ENCODE assay signal across 14 cellular contexts in the genomic region with DNA sequence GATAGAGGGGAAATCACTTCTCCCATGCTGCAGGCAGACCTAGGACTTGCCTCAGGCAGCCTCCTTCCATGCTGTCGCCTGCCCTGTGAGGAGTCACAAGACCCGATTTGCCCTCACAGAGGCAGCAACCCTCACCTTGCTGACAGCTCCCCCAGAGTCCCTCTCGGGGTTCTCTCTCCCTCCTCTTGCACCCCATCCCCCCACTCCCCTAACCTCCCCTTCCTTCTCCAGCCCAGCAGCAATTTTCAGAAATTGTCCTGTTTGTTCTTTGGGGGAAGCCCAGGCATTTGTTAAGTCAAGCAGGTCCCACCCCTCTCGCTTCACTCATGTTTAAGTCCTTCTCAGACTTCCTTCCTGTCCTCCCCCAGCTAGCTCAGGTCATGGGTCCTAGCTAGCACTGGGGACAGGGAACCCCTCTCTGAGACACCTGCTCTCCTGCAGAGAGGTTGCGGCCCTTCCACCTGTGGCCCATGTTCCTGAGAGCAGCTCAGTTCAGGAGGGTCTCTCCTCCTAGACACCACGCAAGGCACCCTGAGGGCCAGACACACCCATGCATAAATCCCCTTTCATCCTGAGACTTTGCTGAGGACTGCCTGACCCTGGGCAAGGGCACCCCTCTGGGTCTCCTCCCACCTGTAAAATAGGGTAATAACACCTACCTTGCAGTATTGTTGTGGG. TPM values are rescaled to one million over a fixed set of nuclear protein-coding genes. Genes with fewer than 3 reads are reported as not detected.
A peak's percentile ranks its signal among the peaks of the same experiment; 100 is the strongest.
DNase-seq lines count a peak whose midpoint lies in the region; ATAC-seq and TF ChIP-seq lines count a peak whose summit lies in the region.
"Had no signal": no experiment of that assay in that cellular context is flagged by ENCODE, and none has a peak within 500 bp of the region (broad histone marks: within the 10 kb centered on the region; RNA-seq: fewer than 3 reads in every experiment).

No MANE protein-coding gene starts in this region.

- H3K9me3 Mint-ChIP-seq in CD4-positive, alpha-beta T cell: no peaks in the 10 kb centered on the region
- H3K9me3 Mint-ChIP-seq in activated naive CD8-positive, alpha-beta T cell treated with anti-CD3 and anti-CD28 coated beads for 36 hours: no peaks in the 10 kb centered on the region

- H3K79me2 ChIP-seq in PC-9 (ENCODE audit: low read depth): no peaks in the 10 kb centered on the region

- no peak overlapping the region for H3K14ac ChIP-seq in neuronal stem cell (ENCODE audit: low read length)

- H2BK120ac ChIP-seq in neuronal stem cell (ENCODE audit: low read depth, low read length): no peak overlapping the region

- no peak overlapping the region for H2BK5ac ChIP-seq in neuronal stem cell (ENCODE audit: low read length)

- no peak overlapping the region for H4K8ac ChIP-seq in neuronal stem cell (ENCODE audit: low read depth, low read length)

- no peaks in the 10 kb centered on the region for H3K27me3 Mint-ChIP-seq in CD4-positive, alpha-beta T cell
- H3K27me3 Mint-ChIP-seq in activated naive CD8-positive, alpha-beta T cell treated with anti-CD3 and anti-CD28 coated beads for 36 hours: no peaks in the 10 kb centered on the region

- BruUV-seq in PC-9 (replicated peaks; lab: Mats Ljungman, UMichigan): no TSS peak

- no peak overlapping the region for H3K23ac ChIP-seq in neuronal stem cell (ENCODE audit: low read depth, low read length, poor library complexity)

- H4K20me1 ChIP-seq in PC-9 (ENCODE audit: insufficient read depth): no peaks in the 10 kb centered on the region

- no peak overlapping the region for H3K4ac ChIP-seq in neuronal stem cell (ENCODE audit: low read length)

- no peaks in the 10 kb centered on the region for H3K9me3 ChIP-seq in CD4-positive, alpha-beta T cell (ENCODE audit: control insufficient read depth, low read length)
- no peaks in the 10 kb centered on the region for H3K9me3 ChIP-seq in neuronal stem cell (replicated peaks in 1 of 2; ENCODE audit: control insufficient read depth in 2 of 2, insufficient read depth in 1 of 2, low read depth in 1 of 2, low read length in 2 of 2)
- H3K9me3 ChIP-seq in PC-9 (ENCODE audit: insufficient read depth, low read depth): no peaks in the 10 kb centered on the region
- H3K9me3 ChIP-seq: SJCRH30 had no signal

- ATAC-seq in CD4-positive, alpha-beta T cell (ENCODE audit: poor library complexity): no peak
- ATAC-seq in GM18517 (IDR thresholded peaks at IDR 0.05; ENCODE audit: unreplicated experiment) (no peak), GM21447 (IDR thresholded peaks at IDR 0.05; ENCODE audit: unreplicated experiment) (no peak)
- ATAC-seq: activated CD4-positive, CD25-positive, alpha-beta regulatory T cell treated with anti-CD3 and anti-CD28 coated beads, Interleukin-2, amount 50 U/mL, for 24 hours had no signal

- no peak for DNase-seq in CD4-positive, alpha-beta T cell
- DNase-seq in GM12865 (ENCODE audit: low read depth) (peak; percentile 25), neuronal stem cell (ENCODE audit: low spot score) (no peak), PC-9 (no peak)
- no peak for DNase-seq in activated naive CD8-positive, alpha-beta T cell treated with anti-CD3 and anti-CD28 coated beads for 36 hours
- DNase-seq: DMS 273 treated with DMSO at 0.1 percent for 48 hours; MV-4-11; NCI-H524 treated with DMSO at 0.1 percent for 48 hours; SJCRH30; stimulated activated CD4-positive, alpha-beta T cell treated with anti-CD3 and anti-CD28 coated beads, Interleukin-12 subunit alpha, Interleukin-12 subunit beta, amount 100 ng/mL, for 4 hours had no signal

- peaks cover 0 to 2% of the 10 kb centered on the region in 2 donors for H3K36me3 ChIP-seq in neuronal stem cell (replicated peaks in 1 of 2; ENCODE audit: control insufficient read depth in 2 of 2, insufficient read depth in 2 of 2, low read length in 2 of 2)
- no peaks in the 10 kb centered on the region for H3K36me3 ChIP-seq in PC-9 (ENCODE audit: low read depth)
- H3K36me3 ChIP-seq: SJCRH30 had no signal

- H3K4me3 ChIP-seq in GM12865 (ENCODE audit: low read depth, low read length) (no peak overlapping the region), neuronal stem cell (ENCODE audit: low read length in 2 of 2) (no peak overlapping the region), PC-9 (no peak overlapping the region)
- H3K4me3 ChIP-seq: SJCRH30 had no signal

- H3K9ac ChIP-seq in neuronal stem cell (ENCODE audit: low read depth, low read length, poor library complexity): peak overlapping the region; percentile 56

- H2AFZ ChIP-seq in neuronal stem cell (ENCODE audit: low read length) (no peak overlapping the region), PC-9 (no peak overlapping the region)

- peaks cover 0 to 13% of the 10 kb centered on the region in 2 donors for H3K4me1 ChIP-seq in neuronal stem cell (ENCODE audit: control insufficient read depth in 2 of 2, insufficient read depth in 1 of 2, low read depth in 1 of 2, low read length in 2 of 2)
- H3K4me1 ChIP-seq in PC-9 (replicated peaks; ENCODE audit: insufficient read depth): peaks cover 23% of the 10 kb centered on the region

- no peaks in the 10 kb centered on the region for H3K9me2 ChIP-seq in PC-9 (ENCODE audit: insufficient read depth)

- H3K36me3 Mint-ChIP-seq in CD4-positive, alpha-beta T cell (ENCODE audit: low read depth): no peaks in the 10 kb centered on the region
- H3K36me3 Mint-ChIP-seq in activated naive CD8-positive, alpha-beta T cell treated with anti-CD3 and anti-CD28 coated beads for 36 hours: no peaks in the 10 kb centered on the region

- no peaks in the 10 kb centered on the region for H3K79me1 ChIP-seq in neuronal stem cell (ENCODE audit: low read depth, low read length)

- POLR2A ChIA-PET in CD4-positive, alpha-beta T cell (lab: Charles Lee): no interaction called here
- POLR2A ChIA-PET in PC-9 (lab: Charles Lee; ENCODE audit: unreplicated experiment): interaction anchor here (0.7 kb wide), 1 partner anchor 1501 kb away, joined by 3 read pairs; no protein-coding TSS in a partner anchor

- peak overlapping the region; percentile 15 for H3K18ac ChIP-seq in neuronal stem cell (ENCODE audit: low read length)

- WGBS in neuronal stem cell (ENCODE audit: extremely low coverage in 2 of 2, insufficient read length in 2 of 2, insufficient replicate concordance in 1 of 2), 2 donors: no CpG with 5 or more reads among the region's 6 CpGs

- CTCF ChIA-PET in CD4-positive, alpha-beta T cell (lab: Charles Lee): interaction anchor here (4.5 kb wide), 1 partner anchor 14 kb away, joined by 18 read pairs; no protein-coding TSS in a partner anchor
- CTCF ChIA-PET in PC-9 (lab: Charles Lee): no interaction called here

- H3K27me3 ChIP-seq in CD4-positive, alpha-beta T cell (ENCODE audit: control insufficient read depth, insufficient read depth, low read length): no peaks in the 10 kb centered on the region
- H3K27me3 ChIP-seq in neuronal stem cell (ENCODE audit: control insufficient read depth in 3 of 3, insufficient read depth in 3 of 3, low read depth in 1 of 3, low read length in 3 of 3): peaks cover 0 to 11% (median 0%) of the 10 kb centered on the region in 3 experiments
- H3K27me3 ChIP-seq in PC-9 (ENCODE audit: insufficient read depth, low read depth): peaks cover 13% of the 10 kb centered on the region
- H3K27me3 ChIP-seq: SJCRH30 had no signal

- H3F3A ChIP-seq in PC-9 (ENCODE audit: insufficient read depth, low read depth): no peaks in the 10 kb centered on the region

- H3K4me1 Mint-ChIP-seq in CD4-positive, alpha-beta T cell (ENCODE audit: low read depth): peaks cover 46% of the 10 kb centered on the region
- peaks cover 36% of the 10 kb centered on the region for H3K4me1 Mint-ChIP-seq in activated naive CD8-positive, alpha-beta T cell treated with anti-CD3 and anti-CD28 coated beads for 36 hours

- peak overlapping the region; percentile 70 for H3K27ac Mint-ChIP-seq in CD4-positive, alpha-beta T cell
- H3K27ac Mint-ChIP-seq in activated naive CD8-positive, alpha-beta T cell treated with anti-CD3 and anti-CD28 coated beads for 36 hours: peak overlapping the region; percentile 74

- no peak overlapping the region for H3K27ac ChIP-seq in CD4-positive, alpha-beta T cell (ENCODE audit: low read depth, low read length)
- H3K27ac ChIP-seq in neuronal stem cell (replicated peaks; ENCODE audit: low read length): no peak overlapping the region
- H3K27ac ChIP-seq in PC-9: no peak overlapping the region
- H3K27ac ChIP-seq: SJCRH30 had no signal

- H2AK5ac ChIP-seq in neuronal stem cell (ENCODE audit: low read depth, low read length): peak overlapping the region; percentile 30

- no peak overlapping the region for H4K91ac ChIP-seq in neuronal stem cell (ENCODE audit: low read depth, low read length, poor library complexity)

- H2BK12ac ChIP-seq in neuronal stem cell (ENCODE audit: low read length): no peak overlapping the region

- no peak overlapping the region for H2BK15ac ChIP-seq in neuronal stem cell (ENCODE audit: low read length)

- no peak overlapping the region for H3K4me3 Mint-ChIP-seq in CD4-positive, alpha-beta T cell
- no peak overlapping the region for H3K4me3 Mint-ChIP-seq in activated naive CD8-positive, alpha-beta T cell treated with anti-CD3 and anti-CD28 coated beads for 36 hours

- intact Hi-C loops in CD4-positive, alpha-beta T cell (cut with DNase I, micrococcal nuclease): no loop called here
- intact Hi-C loops in PC-9 (cut with micrococcal nuclease; ENCODE audit: unreplicated experiment): no loop called here

- no peak for TF ChIP-seq CTCF in CD4-positive, alpha-beta T cell (IDR thresholded peaks at IDR 0.05)
- TF ChIP-seq CTCF in GM12865 (IDR thresholded peaks at IDR 0.05; ENCODE audit: insufficient read depth, low read depth, low read length, missing control alignments): no peak
- TF ChIP-seq CTCF in PC-9 (conservative IDR thresholded peaks at IDR 0.05): no peak

- no peak overlapping the region for H3K4me2 ChIP-seq in neuronal stem cell (ENCODE audit: insufficient read depth, low read length, poor library complexity, severe bottlenecking)
- no peak overlapping the region for H3K4me2 ChIP-seq in PC-9

RNA-seq across cellular contexts. Expression of a gene that starts 6.3 kb away (rescaled TPM):
- 1 to 10 TPM; 1.7 to 2.1 TPM for total RNA-seq in CD4-positive, alpha-beta T cell
- 1 to 10 TPM; 8.3 to 8.8 TPM for total RNA-seq in activated naive CD8-positive, alpha-beta T cell treated with anti-CD3 and anti-CD28 coated beads for 36 hours
- polyA plus RNA-seq in neuronal stem cell (2013, experiment 1 of 2): 4.1 TPM
- polyA plus RNA-seq in neuronal stem cell (2013, experiment 2 of 2): 3.3 TPM
- not detected in 2 replicates for total RNA-seq in PC-9 (2021)

RNA-seq across cellular contexts. Expression of a gene that starts 33.8 kb away (rescaled TPM):
- total RNA-seq in CD4-positive, alpha-beta T cell: under 1 TPM; 0.22 to 0.61 TPM
- total RNA-seq in activated naive CD8-positive, alpha-beta T cell treated with anti-CD3 and anti-CD28 coated beads for 36 hours: under 1 TPM; 0.87 to 0.94 TPM
- 0.47 TPM for polyA plus RNA-seq in neuronal stem cell (2013, experiment 1 of 2)
- 0.50 TPM for polyA plus RNA-seq in neuronal stem cell (2013, experiment 2 of 2)
- total RNA-seq in PC-9 (2021): not detected in 2 replicates
- total RNA-seq: fibroblast of lung, SJCRH30 had no signal
- polyA plus RNA-seq: fibroblast of lung had no signal

RNA-seq across cellular contexts. Expression of a gene that starts 45.6 kb away (rescaled TPM):
- total RNA-seq in CD4-positive, alpha-beta T cell: not detected
- total RNA-seq in activated naive CD8-positive, alpha-beta T cell treated with anti-CD3 and anti-CD28 coated beads for 36 hours: under 1 TPM in 1 of 2 experiments, not detected in 1; 0.18 TPM
- 291 TPM for polyA plus RNA-seq in neuronal stem cell (2013, experiment 1 of 2)
- 288 TPM for polyA plus RNA-seq in neuronal stem cell (2013, experiment 2 of 2)
- 0.20 and 0.48 TPM in 2 replicates for total RNA-seq in PC-9 (2021)
